In genomic region chr19:21789761-21790160, GRCh38 we compare ENCODE assay signal across 26 cellular contexts.
"Had no signal": no experiment of that assay in that cellular context is flagged by ENCODE, and none has a peak within 500 bp of the region (broad histone marks: within the 10 kb centered on the region; RNA-seq: fewer than 3 reads in every experiment).

No MANE protein-coding gene starts in this region.

- H3K27me3 ChIP-seq: colonic mucosa, esophagus muscularis mucosa, foreskin keratinocyte, gastroesophageal sphincter, heart right ventricle, sigmoid colon, stomach, thyroid gland, vagina had no signal

- H3K9me3 ChIP-seq: colonic mucosa, esophagus muscularis mucosa, gastroesophageal sphincter, prostate gland, sigmoid colon, thyroid gland, vagina had no signal

- H3K27ac ChIP-seq: colonic mucosa, esophagus muscularis mucosa, foreskin keratinocyte, gastroesophageal sphincter, heart right ventricle, prostate gland, sigmoid colon, stomach, thyroid gland, vagina had no signal

- DNase-seq: colonic mucosa; effector memory CD4-positive, alpha-beta T cell; heart right ventricle; hippocampal formation; kidney glomerular epithelial cell; mesendoderm; midbrain; naive thymus-derived CD8-positive, alpha-beta T cell; nephron progenitor cell; nucleus accumbens; right cardiac atrium; sigmoid colon; stimulated activated CD4-positive, alpha-beta T cell treated with anti-CD3 and anti-CD28 coated beads, Interleukin-2, amount 100 ng/mL, for 24 hours; stimulated activated CD4-positive, alpha-beta T cell treated with anti-CD3 and anti-CD28 coated beads, Interleukin-4, amount 100 ng/mL, for 24 hours; stimulated activated naive CD4-positive, alpha-beta T cell treated with Interleukin-2 at 50 U/mL for 16 hours; stomach; thyroid gland had no signal

- H3K4me3 ChIP-seq: colonic mucosa, esophagus muscularis mucosa, gastroesophageal sphincter, heart right ventricle, prostate gland, sigmoid colon, stomach, thyroid gland, vagina had no signal

- FAIRE-seq: endothelial cell of umbilical vein, islet of Langerhans had no signal

- H3K36me3 ChIP-seq: colonic mucosa, esophagus muscularis mucosa, gastroesophageal sphincter, heart right ventricle, prostate gland, sigmoid colon, stomach, thyroid gland, vagina had no signal

- H3K4me1 ChIP-seq: colonic mucosa, esophagus muscularis mucosa, foreskin keratinocyte, gastroesophageal sphincter, heart right ventricle, prostate gland, sigmoid colon, stomach, thyroid gland, vagina had no signal

- ATAC-seq: foreskin keratinocyte; gastroesophageal sphincter; heart right ventricle; left lobe of liver; naive thymus-derived CD8-positive, alpha-beta T cell; right cardiac atrium; stimulated activated effector memory CD8-positive, alpha-beta T cell treated with anti-CD3 and anti-CD28 coated beads, Interleukin-12 subunit alpha, Interleukin-12 subunit beta, amount 100 ng/mL, for 72 hours had no signal
